8 cellular contexts compared by ENCODE assay signal in the genomic region with DNA sequence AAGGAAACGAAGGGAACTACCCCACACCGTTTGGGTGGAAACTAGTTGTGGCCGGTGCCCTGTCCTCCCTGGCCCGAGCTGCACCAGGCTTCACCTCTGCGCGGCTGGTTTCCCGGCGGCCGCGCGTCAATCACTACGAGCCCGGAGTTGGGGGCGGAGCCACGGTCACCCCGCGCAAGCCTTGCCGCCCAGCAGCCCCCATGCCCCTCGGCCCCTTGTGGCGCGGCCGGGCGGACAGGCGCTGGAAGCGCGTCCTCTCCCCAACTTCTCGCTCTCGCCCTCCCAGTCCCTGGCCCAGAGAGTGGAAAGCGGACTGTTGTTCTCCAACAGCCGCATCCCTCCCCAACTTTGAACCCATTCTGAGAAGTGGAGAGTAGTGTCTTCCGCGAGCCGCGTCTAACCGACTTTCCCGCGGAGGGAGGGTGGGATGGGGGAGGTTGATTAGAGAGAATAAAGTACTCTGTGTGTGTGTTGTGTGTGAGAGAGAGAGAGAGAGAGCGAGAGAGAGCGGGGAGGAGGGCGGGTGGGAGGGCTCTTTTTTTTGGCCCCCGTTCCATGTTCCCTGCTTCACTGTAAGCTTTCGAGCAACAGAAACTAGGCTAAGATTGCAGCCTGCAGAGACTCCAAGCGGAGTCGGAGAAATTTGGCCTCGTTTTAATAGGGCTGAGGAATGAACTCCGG. TPM values are rescaled to one million over a fixed set of nuclear protein-coding genes. Genes with fewer than 3 reads are reported as not detected.
DNase-seq lines count a peak whose midpoint lies in the region; ATAC-seq and TF ChIP-seq lines count a peak whose summit lies in the region.

No MANE protein-coding gene starts in this region.

- H3K9me3 Mint-ChIP-seq in stimulated activated memory B cell treated with anti-CD40 and anti-IgM and Interleukin-4, amounts not matched to agents 10 μg/mL and 1 μg/mL and 100 μg/mL, for 72 hours: no peaks in the 10 kb centered on the region

- peaks cover 6% of the 10 kb centered on the region for H3K36me3 Mint-ChIP-seq in stimulated activated memory B cell treated with anti-CD40 and anti-IgM and Interleukin-4, amounts not matched to agents 10 μg/mL and 1 μg/mL and 100 μg/mL, for 72 hours

- peaks cover 48% of the 10 kb centered on the region for H3K27me3 ChIP-seq in kidney epithelial cell (ENCODE audit: control insufficient read depth, insufficient read depth, low read length)

- no peaks in the 10 kb centered on the region for H3K36me3 ChIP-seq in kidney epithelial cell (ENCODE audit: control insufficient read depth, insufficient read depth, low read length)

- H3K27ac Mint-ChIP-seq in stimulated activated memory B cell treated with anti-CD40 and anti-IgM and Interleukin-4, amounts not matched to agents 10 μg/mL and 1 μg/mL and 100 μg/mL, for 72 hours: no peak overlapping the region

- peaks cover 46% of the 10 kb centered on the region for H3K4me1 Mint-ChIP-seq in stimulated activated memory B cell treated with anti-CD40 and anti-IgM and Interleukin-4, amounts not matched to agents 10 μg/mL and 1 μg/mL and 100 μg/mL, for 72 hours

- TF ChIP-seq CTCF in cardiac fibroblast (IDR thresholded peaks at IDR 0.05; ENCODE audit: low read depth, low read length) (no peak), kidney epithelial cell (IDR thresholded peaks at IDR 0.05; ENCODE audit: insufficient read depth, low read length, poor library complexity, severe bottlenecking) (no peak)

- DNase-seq in CMK (ENCODE audit: low read depth) (peak; percentile 47), cardiac fibroblast (ENCODE audit: low read depth in 2 of 2) (peak; percentile 78 to 90), kidney epithelial cell (ENCODE audit: low read depth) (no peak)
- no peak for DNase-seq in activated CD8-positive, alpha-beta memory T cell treated with anti-CD3 and anti-CD28 coated beads, Interleukin-2, amount 50 U/mL, for 4 hours

- H3K4me3 ChIP-seq in cardiac fibroblast (replicated peaks in 1 of 2; ENCODE audit: low read depth in 2 of 2, low read length in 2 of 2): peak overlapping the region; percentile 89 to 90
- peak overlapping the region; percentile 54 for H3K4me3 ChIP-seq in kidney epithelial cell (ENCODE audit: low read depth, low read length)

- peaks cover 96% of the 10 kb centered on the region for H3K27me3 Mint-ChIP-seq in stimulated activated memory B cell treated with anti-CD40 and anti-IgM and Interleukin-4, amounts not matched to agents 10 μg/mL and 1 μg/mL and 100 μg/mL, for 72 hours

- ATAC-seq in GM19324 (IDR thresholded peaks at IDR 0.05; ENCODE audit: low FRiP score, unreplicated experiment) (peak; percentile 58), HG03571 (IDR thresholded peaks at IDR 0.05; ENCODE audit: unreplicated experiment) (peak; percentile 34)
- ATAC-seq in stimulated activated memory B cell treated with anti-CD40 and anti-IgM and Interleukin-4, amounts not matched to agents 10 μg/mL and 1 μg/mL and 100 μg/mL, for 72 hours: peak; percentile 48

- H3K4me3 Mint-ChIP-seq in stimulated activated memory B cell treated with anti-CD40 and anti-IgM and Interleukin-4, amounts not matched to agents 10 μg/mL and 1 μg/mL and 100 μg/mL, for 72 hours: peak overlapping the region; percentile 91

TF ChIP-seq in PFSK-1, 5 proteins besides CTCF, POLR2A, EP300 and RAD21:
- TF ChIP-seq POLR2AphosphoS5 (IDR thresholded peaks at IDR 0.05; ENCODE audit: low read depth, low read length) (no peak), FOXP2 (optimal IDR thresholded peaks at IDR 0.05; ENCODE audit: borderline replicate concordance, extremely low read depth, extremely low read length, insufficient read depth) (peak; percentile 50), SIN3A (IDR thresholded peaks at IDR 0.05; ENCODE audit: borderline replicate concordance, insufficient read depth, low read length) (0 out of 2 replicates have a peak, but pooled peaks have one; percentile 12)
- TF ChIP-seq, protein P1, sequence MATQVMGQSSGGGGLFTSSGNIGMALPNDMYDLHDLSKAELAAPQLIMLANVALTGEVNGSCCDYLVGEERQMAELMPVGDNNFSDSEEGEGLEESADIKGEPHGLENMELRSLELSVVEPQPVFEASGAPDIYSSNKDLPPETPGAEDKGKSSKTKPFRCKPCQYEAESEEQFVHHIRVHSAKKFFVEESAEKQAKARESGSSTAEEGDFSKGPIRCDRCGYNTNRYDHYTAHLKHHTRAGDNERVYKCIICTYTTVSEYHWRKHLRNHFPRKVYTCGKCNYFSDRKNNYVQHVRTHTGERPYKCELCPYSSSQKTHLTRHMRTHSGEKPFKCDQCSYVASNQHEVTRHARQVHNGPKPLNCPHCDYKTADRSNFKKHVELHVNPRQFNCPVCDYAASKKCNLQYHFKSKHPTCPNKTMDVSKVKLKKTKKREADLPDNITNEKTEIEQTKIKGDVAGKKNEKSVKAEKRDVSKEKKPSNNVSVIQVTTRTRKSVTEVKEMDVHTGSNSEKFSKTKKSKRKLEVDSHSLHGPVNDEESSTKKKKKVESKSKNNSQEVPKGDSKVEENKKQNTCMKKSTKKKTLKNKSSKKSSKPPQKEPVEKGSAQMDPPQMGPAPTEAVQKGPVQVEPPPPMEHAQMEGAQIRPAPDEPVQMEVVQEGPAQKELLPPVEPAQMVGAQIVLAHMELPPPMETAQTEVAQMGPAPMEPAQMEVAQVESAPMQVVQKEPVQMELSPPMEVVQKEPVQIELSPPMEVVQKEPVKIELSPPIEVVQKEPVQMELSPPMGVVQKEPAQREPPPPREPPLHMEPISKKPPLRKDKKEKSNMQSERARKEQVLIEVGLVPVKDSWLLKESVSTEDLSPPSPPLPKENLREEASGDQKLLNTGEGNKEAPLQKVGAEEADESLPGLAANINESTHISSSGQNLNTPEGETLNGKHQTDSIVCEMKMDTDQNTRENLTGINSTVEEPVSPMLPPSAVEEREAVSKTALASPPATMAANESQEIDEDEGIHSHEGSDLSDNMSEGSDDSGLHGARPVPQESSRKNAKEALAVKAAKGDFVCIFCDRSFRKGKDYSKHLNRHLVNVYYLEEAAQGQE (IDR thresholded peaks at IDR 0.05; ENCODE audit: insufficient read depth in 1 of 2, low read depth in 2 of 2, low read length in 2 of 2): no peak
TF ChIP-seq in PFSK-1: peak in this region for 2.

RNA-seq across cellular contexts. Expression of a gene that starts 1.4 kb away (rescaled TPM):
- polyA plus RNA-seq in PFSK-1 (2012; ENCODE audit: insufficient read length, low read depth): 45.3 TPM
- 6.7 and 13.1 TPM in 2 replicates for total RNA-seq in kidney epithelial cell

Comparison
In these comparisons a context has a peak if more than half of its experiments do, and no peak if none do; other contexts are left out.
1. DNase-seq: peak in CMK (single experiment) and cardiac fibroblast (2 of 2); none in kidney epithelial cell (single experiment) and activated CD8-positive, alpha-beta memory T cell treated with anti-CD3 and anti-CD28 coated beads, Interleukin-2, amount 50 U/mL, for 4 hours (single experiment).
2. Peak in every context shown above with its lines, with median percentiles within 50 percentile points of each other: ATAC-seq.